20 cellular contexts compared by ENCODE assay signal in genomic region chrX:42499620-42500019, GRCh38.
DNase-seq lines count a peak whose midpoint lies in the region; ATAC-seq, FAIRE-seq and TF ChIP-seq lines count a peak whose summit lies in the region.
"Had no signal": no experiment of that assay in that cellular context is flagged by ENCODE, and none has a peak within 500 bp of the region (broad histone marks: within the 10 kb centered on the region; RNA-seq: fewer than 3 reads in every experiment).

No MANE protein-coding gene starts in this region.

- H2AFZ ChIP-seq in astrocyte (ENCODE audit: low read depth, low read length), result no peak overlapping the region

- TF ChIP-seq CTCF in astrocyte (IDR thresholded peaks at IDR 0.05; ENCODE audit: insufficient read depth, low read depth, low read length) (no peak), tibial artery (IDR thresholded peaks at IDR 0.05) (no peak)

- H3K4me1 ChIP-seq in astrocyte (ENCODE audit: insufficient read depth, low read length) (no peaks in the 10 kb centered on the region), tibial artery (no peaks in the 10 kb centered on the region)
- H3K4me1 ChIP-seq: Caco-2 had no signal

- H3K9me3 Mint-ChIP-seq in astrocyte (ENCODE audit: unreplicated experiment) (no peaks in the 10 kb centered on the region), memory B cell (peaks cover 1% of the 10 kb centered on the region)
- H3K9me3 Mint-ChIP-seq: CD4-positive, alpha-beta T cell; CD8-positive, alpha-beta T cell had no signal

- no peaks in the 10 kb centered on the region for H3K27me3 Mint-ChIP-seq in astrocyte (ENCODE audit: low read depth, unreplicated experiment)
- H3K27me3 Mint-ChIP-seq in memory B cell, result no peaks in the 10 kb centered on the region
- H3K27me3 Mint-ChIP-seq: CD4-positive, alpha-beta T cell had no signal

- H3K4me3 Mint-ChIP-seq in astrocyte (ENCODE audit: unreplicated experiment) (no peak overlapping the region), memory B cell (no peak overlapping the region)
- H3K4me3 Mint-ChIP-seq: CD4-positive, alpha-beta T cell; CD8-positive, alpha-beta T cell had no signal

- H3K9ac ChIP-seq in astrocyte (ENCODE audit: low read length), result no peak overlapping the region
- H3K9ac ChIP-seq: BLaER1 treated with 17β-estradiol and CSF1 and Interleukin-3, amounts not matched to agents 10 nM and 100 nM had no signal

- ATAC-seq in memory B cell (ENCODE audit: low read depth) (peak; percentile 19), HG02759 (IDR thresholded peaks at IDR 0.05; ENCODE audit: unreplicated experiment) (no peak), GM21737 (IDR thresholded peaks at IDR 0.05; ENCODE audit: unreplicated experiment) (no peak)
- ATAC-seq: CD8-positive, alpha-beta T cell had no signal

- no peaks in the 10 kb centered on the region for H3K36me3 Mint-ChIP-seq in astrocyte (ENCODE audit: low read depth, unreplicated experiment)
- no peaks in the 10 kb centered on the region for H3K36me3 Mint-ChIP-seq in memory B cell
- H3K36me3 Mint-ChIP-seq: CD8-positive, alpha-beta T cell had no signal

- H3K4me1 Mint-ChIP-seq in astrocyte (ENCODE audit: low read depth, unreplicated experiment), result no peaks in the 10 kb centered on the region
- H3K4me1 Mint-ChIP-seq in memory B cell, result peaks cover 3% of the 10 kb centered on the region

- H3K4me2 ChIP-seq in astrocyte (ENCODE audit: low read length), result no peak overlapping the region
- H3K4me2 ChIP-seq: BLaER1 treated with 17β-estradiol and CSF1 and Interleukin-3, amounts not matched to agents 10 nM and 100 nM had no signal

- no peaks in the 10 kb centered on the region for H3K79me2 ChIP-seq in astrocyte (ENCODE audit: insufficient read depth, low read length)

- no peak for DNase-seq in astrocyte (ENCODE audit: low read depth)
- DNase-seq in memory B cell (ENCODE audit: low spot score in 2 of 2), result no peak
- DNase-seq in tibial artery, result no peak
- DNase-seq: 8988T; ACHN; Caco-2; Calu3; CD4-positive, alpha-beta T cell; CD8-positive, alpha-beta T cell; DMS79 treated with DMSO at 0.1 percent for 48 hours; GF-D8 had no signal

- no peaks in the 10 kb centered on the region for H4K20me1 ChIP-seq in astrocyte (ENCODE audit: insufficient read depth, low read length)

- no peaks in the 10 kb centered on the region for H3K36me3 ChIP-seq in astrocyte (ENCODE audit: insufficient read depth, low read length)
- H3K36me3 ChIP-seq in tibial artery, result no peaks in the 10 kb centered on the region
- H3K36me3 ChIP-seq: BLaER1 treated with 17β-estradiol and CSF1 and Interleukin-3, amounts not matched to agents 10 nM and 100 nM had no signal

- no peaks in the 10 kb centered on the region for H3K27me3 ChIP-seq in astrocyte (ENCODE audit: insufficient read depth, low read length)
- no peaks in the 10 kb centered on the region for H3K27me3 ChIP-seq in tibial artery

- H3K27ac Mint-ChIP-seq in astrocyte (ENCODE audit: unreplicated experiment) (no peak overlapping the region), memory B cell (no peak overlapping the region)
- H3K27ac Mint-ChIP-seq: CD4-positive, alpha-beta T cell; CD8-positive, alpha-beta T cell had no signal

- FAIRE-seq in astrocyte (lab: Jason Lieb, UNC), result peak; percentile 73
- FAIRE-seq: A204.1, D721Med, G401.6, GM12891, GM19239 had no signal

- H3K27ac ChIP-seq in astrocyte (ENCODE audit: low read depth, low read length), result no peak overlapping the region
- no peak overlapping the region for H3K27ac ChIP-seq in tibial artery
- H3K27ac ChIP-seq: BLaER1 treated with 17β-estradiol and CSF1 and Interleukin-3, amounts not matched to agents 10 nM and 100 nM; C4-2B had no signal

- intact Hi-C loops in tibial artery (cut with DNase I; ENCODE audit: low total_unique reads), result no loop called here

- H3K4me3 ChIP-seq in astrocyte (ENCODE audit: insufficient read depth, low read depth, low read length), result no peak overlapping the region
- H3K4me3 ChIP-seq in tibial artery, result no peak overlapping the region
- H3K4me3 ChIP-seq: BLaER1 treated with 17β-estradiol and CSF1 and Interleukin-3, amounts not matched to agents 10 nM and 100 nM had no signal

- no peaks in the 10 kb centered on the region for H3K9me3 ChIP-seq in astrocyte (ENCODE audit: insufficient read depth, low read depth, low read length)
- no peaks in the 10 kb centered on the region for H3K9me3 ChIP-seq in tibial artery
- H3K9me3 ChIP-seq: BLaER1 treated with 17β-estradiol and CSF1 and Interleukin-3, amounts not matched to agents 10 nM and 100 nM; Caco-2 had no signal
